Comparison of ENCODE assay signal across 21 cellular contexts in the genomic region with DNA sequence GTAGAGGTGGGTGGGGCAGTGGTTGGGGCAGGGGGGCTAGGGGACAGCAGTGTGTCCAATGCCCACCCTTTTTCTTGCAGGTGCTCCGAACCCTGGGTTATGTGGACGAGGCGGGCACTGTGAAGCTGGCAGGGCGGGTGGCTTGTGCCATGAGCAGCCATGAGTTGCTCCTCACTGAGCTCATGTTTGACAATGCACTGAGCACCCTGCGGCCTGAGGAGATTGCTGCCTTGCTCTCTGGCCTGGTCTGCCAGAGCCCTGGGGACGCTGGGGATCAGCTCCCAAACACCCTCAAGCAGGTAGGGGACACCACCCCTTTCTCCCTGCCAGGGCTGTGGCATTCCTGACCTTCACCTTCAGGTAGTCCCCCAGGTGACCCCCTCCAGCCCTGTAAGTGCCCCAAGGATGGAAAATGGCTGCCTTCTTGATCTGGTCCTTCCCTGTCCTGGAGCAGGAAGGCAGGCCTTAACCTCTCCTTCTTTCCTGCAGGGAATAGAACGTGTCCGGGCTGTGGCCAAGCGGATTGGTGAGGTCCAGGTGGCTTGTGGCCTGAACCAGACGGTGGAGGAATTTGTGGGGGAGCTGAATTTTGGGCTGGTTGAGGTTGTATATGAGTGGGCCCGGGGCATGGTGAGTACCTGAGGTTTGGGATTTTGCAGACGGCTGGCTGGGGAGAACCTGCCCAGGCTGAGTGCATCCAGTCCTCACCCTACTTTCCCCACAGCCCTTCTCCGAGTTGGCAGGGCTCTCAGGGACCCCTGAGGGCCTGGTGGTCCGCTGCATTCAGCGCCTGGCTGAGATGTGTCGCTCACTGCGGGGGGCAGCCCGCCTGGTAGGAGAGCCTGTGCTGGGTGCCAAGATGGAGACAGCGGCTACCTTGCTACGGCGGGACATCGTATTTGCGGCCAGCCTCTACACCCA. TPM values are rescaled to one million over a fixed set of nuclear protein-coding genes. Genes with fewer than 3 reads are reported as not detected.
DNase-seq lines count a peak whose midpoint lies in the region; ATAC-seq and TF ChIP-seq lines count a peak whose summit lies in the region.
"Had no signal": no experiment of that assay in that cellular context is flagged by ENCODE, and none has a peak within 500 bp of the region (broad histone marks: within the 10 kb centered on the region; RNA-seq: fewer than 3 reads in every experiment).

No MANE protein-coding gene starts in this region.

- no peak overlapping the region for H2AFZ ChIP-seq in Loucy (ENCODE audit: low read length)

- H3K9me3 ChIP-seq in Loucy (ENCODE audit: insufficient read depth, low read depth, low read length) (no peaks in the 10 kb centered on the region), endodermal cell (ENCODE audit: control insufficient read depth, low read length) (no peaks in the 10 kb centered on the region)
- H3K9me3 ChIP-seq: A549, mucosa of descending colon, SJSA1, testis had no signal

- 92 to 98% methylated on average over 11 to 23 of the region's 23 CpGs for WGBS in endodermal cell (ENCODE audit: insufficient coverage in 1 of 2, insufficient read length in 1 of 2), 2 experiments

- DNase-seq in activated CD4-positive, alpha-beta T cell treated with anti-CD3 and anti-CD28 coated beads, Interleukin-2, amount 10 ng/mL, durations not matched to agents 7 days and 5 days, result no peak
- no peak for DNase-seq in activated CD4-positive, alpha-beta T cell treated with anti-CD3 and anti-CD28 coated beads, Interleukin-2, amount 50 U/mL, for 1 hour
- DNase-seq in endodermal cell, result no peak
- no peak for DNase-seq in progenitor cell of endocrine pancreas (ENCODE audit: low spot score, unreplicated experiment)
- DNase-seq in LoVo (ENCODE audit: low spot score), result no peak
- DNase-seq in left lobe of liver (ENCODE audit: low spot score), result no peak
- DNase-seq: activated CD8-positive, alpha-beta memory T cell treated with anti-CD3 and anti-CD28 coated beads, Interleukin-2, amount 50 U/mL, for 48 hours; amygdala; head of caudate nucleus; KG1; mucosa of descending colon; NCI-H1436; NCI-H2227 treated with DMSO at 0.1 percent for 48 hours; testis; WERI-Rb-1 had no signal

- no peaks in the 10 kb centered on the region for H3K9me3 Mint-ChIP-seq in activated CD4-positive, alpha-beta T cell treated with anti-CD3 and anti-CD28 coated beads, Interleukin-2, amount 10 ng/mL, durations not matched to agents 7 days and 5 days
- peaks cover 2% of the 10 kb centered on the region for H3K9me3 Mint-ChIP-seq in endodermal cell
- no peaks in the 10 kb centered on the region for H3K9me3 Mint-ChIP-seq in progenitor cell of endocrine pancreas (ENCODE audit: low read depth)
- H3K9me3 Mint-ChIP-seq: dendritic cell treated with granulocyte-macrophage colony-stimulating factor and Interleukin-4, amounts not matched to agents 40 ng/mL and 50 ng/mL, for 4 days had no signal

- peak overlapping the region; percentile 95 for H3K4me2 ChIP-seq in Loucy (ENCODE audit: low read depth, low read length, poor library complexity, severe bottlenecking)
- H3K4me2 ChIP-seq: A549 had no signal

- no peak overlapping the region for H3K27ac ChIP-seq in endodermal cell (ENCODE audit: low read depth, low read length)
- H3K27ac ChIP-seq: A549, SJSA1, testis, WERI-Rb-1 had no signal

- ATAC-seq in left lobe of liver (no peak), GM21381 (IDR thresholded peaks at IDR 0.05; ENCODE audit: unreplicated experiment) (no peak)
- ATAC-seq: A549, esophagus mucosa, mucosa of descending colon had no signal

- no peaks in the 10 kb centered on the region for H4K20me1 ChIP-seq in Loucy (ENCODE audit: insufficient read depth, low read length, poor library complexity, severe bottlenecking)

- peaks cover 44% of the 10 kb centered on the region for H3K36me3 Mint-ChIP-seq in activated CD4-positive, alpha-beta T cell treated with anti-CD3 and anti-CD28 coated beads, Interleukin-2, amount 10 ng/mL, durations not matched to agents 7 days and 5 days (ENCODE audit: low read depth)
- H3K36me3 Mint-ChIP-seq in endodermal cell (ENCODE audit: low read depth) (peaks cover 61% of the 10 kb centered on the region), progenitor cell of endocrine pancreas (ENCODE audit: insufficient read depth) (peaks cover 9% of the 10 kb centered on the region)

- H3K9ac ChIP-seq in Loucy (ENCODE audit: low read depth, low read length, poor library complexity, severe bottlenecking), result no peak overlapping the region
- no peak overlapping the region for H3K9ac ChIP-seq in endodermal cell (ENCODE audit: extremely low read depth, low read length, poor library complexity, severe bottlenecking)

- H3K27ac Mint-ChIP-seq in activated CD4-positive, alpha-beta T cell treated with anti-CD3 and anti-CD28 coated beads, Interleukin-2, amount 10 ng/mL, durations not matched to agents 7 days and 5 days, result no peak overlapping the region
- peak overlapping the region; percentile 30 for H3K27ac Mint-ChIP-seq in endodermal cell
- H3K27ac Mint-ChIP-seq in progenitor cell of endocrine pancreas, result peak overlapping the region; percentile 77
- H3K27ac Mint-ChIP-seq: dendritic cell treated with granulocyte-macrophage colony-stimulating factor and Interleukin-4, amounts not matched to agents 40 ng/mL and 50 ng/mL, for 4 days had no signal

- POLR2A ChIA-PET in activated CD4-positive, alpha-beta T cell treated with anti-CD3 and anti-CD28 coated beads, Interleukin-2, amount 10 ng/mL, durations not matched to agents 7 days and 5 days (lab: Charles Lee), result no interaction called here

- TF ChIP-seq CTCF in Loucy (conservative IDR thresholded peaks at IDR 0.05; ENCODE audit: low read length) (no peak), endodermal cell (conservative IDR thresholded peaks at IDR 0.05) (no peak), progenitor cell of endocrine pancreas (IDR thresholded peaks at IDR 0.05; ENCODE audit: unreplicated experiment) (no peak)

- no peaks in the 10 kb centered on the region for H3K27me3 ChIP-seq in Loucy (ENCODE audit: insufficient read depth, low read length, poor library complexity, severe bottlenecking)
- H3K27me3 ChIP-seq in endodermal cell (ENCODE audit: control insufficient read depth, insufficient read depth, low read length, poor library complexity, severe bottlenecking), result no peaks in the 10 kb centered on the region
- H3K27me3 ChIP-seq: SJSA1, testis had no signal

- H3F3A ChIP-seq in Loucy (ENCODE audit: low read depth), result no peaks in the 10 kb centered on the region

- peaks cover 41% of the 10 kb centered on the region; the same call in 1 of the 2 replicates for H3K36me3 ChIP-seq in Loucy (ENCODE audit: insufficient read depth, low read length)
- H3K36me3 ChIP-seq in endodermal cell (ENCODE audit: control insufficient read depth, insufficient read depth, low read length), result peaks cover 38% of the 10 kb centered on the region

- H3K9me2 ChIP-seq in Loucy (replicated peaks; ENCODE audit: low read depth, low read length), result no peaks in the 10 kb centered on the region

- H3K4me1 Mint-ChIP-seq in activated CD4-positive, alpha-beta T cell treated with anti-CD3 and anti-CD28 coated beads, Interleukin-2, amount 10 ng/mL, durations not matched to agents 7 days and 5 days, result peaks cover 36% of the 10 kb centered on the region
- peaks cover 9% of the 10 kb centered on the region for H3K4me1 Mint-ChIP-seq in endodermal cell
- peaks cover 12% of the 10 kb centered on the region for H3K4me1 Mint-ChIP-seq in progenitor cell of endocrine pancreas (ENCODE audit: low read depth)

- CTCF ChIA-PET in activated CD4-positive, alpha-beta T cell treated with anti-CD3 and anti-CD28 coated beads, Interleukin-2, amount 10 ng/mL, durations not matched to agents 7 days and 5 days (lab: Charles Lee), result interaction anchor here (4.6 kb wide), 1 partner anchor 10 kb away, joined by 19 read pairs; a partner anchor contains a TSS

- no peaks in the 10 kb centered on the region for H3K27me3 Mint-ChIP-seq in activated CD4-positive, alpha-beta T cell treated with anti-CD3 and anti-CD28 coated beads, Interleukin-2, amount 10 ng/mL, durations not matched to agents 7 days and 5 days
- no peaks in the 10 kb centered on the region for H3K27me3 Mint-ChIP-seq in endodermal cell (ENCODE audit: insufficient read depth)
- H3K27me3 Mint-ChIP-seq in progenitor cell of endocrine pancreas, result no peaks in the 10 kb centered on the region
- H3K27me3 Mint-ChIP-seq: dendritic cell treated with granulocyte-macrophage colony-stimulating factor and Interleukin-4, amounts not matched to agents 40 ng/mL and 50 ng/mL, for 4 days had no signal

- H3K4me1 ChIP-seq in Loucy (ENCODE audit: insufficient read depth, low read length, poor library complexity, severe bottlenecking) (peaks cover 20% of the 10 kb centered on the region), endodermal cell (ENCODE audit: control insufficient read depth, insufficient read depth, low read length) (peaks cover 8% of the 10 kb centered on the region)

- peak overlapping the region; percentile 90 for H3K4me3 Mint-ChIP-seq in activated CD4-positive, alpha-beta T cell treated with anti-CD3 and anti-CD28 coated beads, Interleukin-2, amount 10 ng/mL, durations not matched to agents 7 days and 5 days
- H3K4me3 Mint-ChIP-seq in endodermal cell, result no peak overlapping the region
- no peak overlapping the region for H3K4me3 Mint-ChIP-seq in progenitor cell of endocrine pancreas (ENCODE audit: low read depth)
- H3K4me3 Mint-ChIP-seq: dendritic cell treated with granulocyte-macrophage colony-stimulating factor and Interleukin-4, amounts not matched to agents 40 ng/mL and 50 ng/mL, for 4 days had no signal

- H3K79me2 ChIP-seq in Loucy (ENCODE audit: insufficient read depth, low read length), result peaks cover 33% of the 10 kb centered on the region

- H3K4me3 ChIP-seq in Loucy (ENCODE audit: low read length, poor library complexity, severe bottlenecking), result no peak overlapping the region
- H3K4me3 ChIP-seq in endodermal cell (ENCODE audit: low read length), result no peak overlapping the region
- H3K4me3 ChIP-seq: A549, mucosa of descending colon, SJSA1, testis had no signal

RNA-seq across cellular contexts. Expression of a gene that starts 2.9 kb away (rescaled TPM):
- 10 to 100 TPM; 20.4 to 21.8 TPM for total RNA-seq in activated CD4-positive, alpha-beta T cell treated with anti-CD3 and anti-CD28 coated beads, Interleukin-2, amount 10 ng/mL, durations not matched to agents 7 days and 5 days
- 10 to 100 TPM; 19.2 to 22.3 TPM for total RNA-seq in endodermal cell
- polyA plus RNA-seq in endodermal cell (2013, experiment 1 of 2), result 17.5 TPM
- 15.3 TPM for polyA plus RNA-seq in endodermal cell (2013, experiment 2 of 2)
- total RNA-seq in progenitor cell of endocrine pancreas, result 26.3 and 29.4 TPM in 2 replicates
- total RNA-seq in left lobe of liver, result 15.5 TPM

RNA-seq across cellular contexts. Expression of a gene that starts 10.1 kb away (rescaled TPM):
- 100 to 1,000 TPM in 1 of 2 experiments, 10 to 100 TPM in 1; 88.0 to 101 TPM for total RNA-seq in activated CD4-positive, alpha-beta T cell treated with anti-CD3 and anti-CD28 coated beads, Interleukin-2, amount 10 ng/mL, durations not matched to agents 7 days and 5 days
- 100 to 1,000 TPM in 1 of 2 donors, 10 to 100 TPM in 1; 95.8 to 103 TPM for total RNA-seq in endodermal cell
- polyA plus RNA-seq in endodermal cell (2013, experiment 1 of 2), result 54.5 TPM
- polyA plus RNA-seq in endodermal cell (2013, experiment 2 of 2), result 45.0 TPM
- 97.9 and 103 TPM in 2 replicates for total RNA-seq in progenitor cell of endocrine pancreas
- 50.2 TPM for total RNA-seq in left lobe of liver

RNA-seq across cellular contexts. Expression of a gene that starts 10.3 kb away (rescaled TPM):
- total RNA-seq in activated CD4-positive, alpha-beta T cell treated with anti-CD3 and anti-CD28 coated beads, Interleukin-2, amount 10 ng/mL, durations not matched to agents 7 days and 5 days, result 10 to 100 TPM; 65.2 to 72.3 TPM
- total RNA-seq in endodermal cell (100 to 1,000 TPM in 1 of 2 donors, 10 to 100 TPM in 1; 90.3 to 132 TPM), progenitor cell of endocrine pancreas (67.2 and 71.8 TPM in 2 replicates), left lobe of liver (15.3 TPM)
- 105 TPM for polyA plus RNA-seq in endodermal cell (2013, experiment 1 of 2)
- 103 TPM for polyA plus RNA-seq in endodermal cell (2013, experiment 2 of 2)

RNA-seq across cellular contexts. Expression of a gene that starts 12.8 kb away (rescaled TPM):
- 1 to 10 TPM; 3.0 to 4.2 TPM for total RNA-seq in activated CD4-positive, alpha-beta T cell treated with anti-CD3 and anti-CD28 coated beads, Interleukin-2, amount 10 ng/mL, durations not matched to agents 7 days and 5 days
- total RNA-seq in endodermal cell, result 1 to 10 TPM; 4.5 to 6.2 TPM
- 6.0 TPM for polyA plus RNA-seq in endodermal cell (2013, experiment 1 of 2)
- polyA plus RNA-seq in endodermal cell (2013, experiment 2 of 2), result 3.9 TPM
- total RNA-seq in progenitor cell of endocrine pancreas, result 13.1 and 14.1 TPM in 2 replicates
- total RNA-seq in left lobe of liver, result 2,044 TPM

RNA-seq across cellular contexts. Expression of a gene that starts 23.2 kb away (rescaled TPM):
- total RNA-seq in activated CD4-positive, alpha-beta T cell treated with anti-CD3 and anti-CD28 coated beads, Interleukin-2, amount 10 ng/mL, durations not matched to agents 7 days and 5 days, result under 1 TPM in 1 of 2 experiments, not detected in 1; 0.37 TPM
- total RNA-seq in endodermal cell (under 1 TPM; 0.51 to 0.66 TPM), progenitor cell of endocrine pancreas (3.9 and 4.7 TPM in 2 replicates), left lobe of liver (1,916 TPM)
- 0.57 TPM for polyA plus RNA-seq in endodermal cell (2013, experiment 1 of 2)
- 1.3 TPM for polyA plus RNA-seq in endodermal cell (2013, experiment 2 of 2)
